Comparison of ENCODE assay signal across 1 cellular context in the genomic region with DNA sequence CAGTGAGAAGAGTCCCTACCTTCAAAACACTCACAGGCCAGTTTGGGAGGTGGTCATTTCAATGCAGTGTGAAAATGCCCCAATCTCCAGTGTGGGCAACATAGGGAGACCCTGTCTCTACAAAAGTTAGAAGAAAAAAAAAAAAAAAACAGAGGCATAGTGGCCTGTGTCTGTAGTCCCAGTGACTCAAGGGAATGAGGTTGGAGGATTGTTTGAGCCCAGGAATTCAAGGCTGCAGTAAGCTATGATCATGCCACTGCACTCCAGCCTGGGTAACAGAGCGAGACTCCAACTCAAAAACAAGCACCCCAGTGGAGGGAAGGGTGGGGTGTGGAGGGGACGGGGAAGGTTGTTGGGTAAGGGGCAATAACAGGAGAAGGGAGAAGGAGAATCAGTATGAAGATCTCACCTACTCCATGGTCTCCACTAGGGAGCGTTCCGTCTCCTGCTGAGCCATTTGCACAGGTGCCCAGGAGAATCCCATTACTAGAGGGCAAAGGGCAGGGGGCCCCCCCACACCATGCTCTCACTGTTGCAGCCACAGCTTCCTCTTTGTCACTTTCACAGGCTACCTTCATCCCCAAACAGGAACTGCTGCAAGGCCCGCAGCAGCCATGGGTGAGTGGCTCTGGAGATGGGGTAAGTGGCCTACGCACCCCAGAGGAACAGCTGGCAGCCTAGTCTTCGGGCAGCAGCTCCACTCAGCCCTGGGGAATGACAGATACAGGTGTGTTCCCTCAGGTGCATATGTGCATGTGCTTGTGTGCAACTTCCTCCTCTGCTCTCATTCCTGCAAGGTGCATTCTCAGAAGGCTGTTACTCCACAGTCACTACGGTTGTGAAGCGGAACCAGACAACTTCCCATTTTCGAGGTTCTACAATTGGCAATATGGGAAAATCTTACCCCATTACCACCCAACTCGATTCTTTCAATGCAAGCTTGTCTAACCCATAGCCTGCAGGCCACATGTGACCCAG.
TF ChIP-seq lines count a peak whose summit lies in the region.

No MANE protein-coding gene starts in this region.

TF ChIP-seq in GM12878, 131 proteins besides CTCF, POLR2A, EP300 and RAD21 (continued from another document and continues in another):
- TF ChIP-seq, protein P1, sequence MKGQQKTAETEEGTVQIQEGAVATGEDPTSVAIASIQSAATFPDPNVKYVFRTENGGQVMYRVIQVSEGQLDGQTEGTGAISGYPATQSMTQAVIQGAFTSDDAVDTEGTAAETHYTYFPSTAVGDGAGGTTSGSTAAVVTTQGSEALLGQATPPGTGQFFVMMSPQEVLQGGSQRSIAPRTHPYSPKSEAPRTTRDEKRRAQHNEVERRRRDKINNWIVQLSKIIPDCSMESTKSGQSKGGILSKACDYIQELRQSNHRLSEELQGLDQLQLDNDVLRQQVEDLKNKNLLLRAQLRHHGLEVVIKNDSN (IDR thresholded peaks at IDR 0.05; ENCODE audit: borderline replicate concordance, extremely low read length, insufficient read depth, low read depth, low read length), result no peak
- TF ChIP-seq SREBF2 (IDR thresholded peaks at IDR 0.05; ENCODE audit: low read length) (no peak), CHD2 (IDR thresholded peaks at IDR 0.05; ENCODE audit: borderline replicate concordance, low read depth, low read length) (peak; percentile 67; the same call in 1 of the 2 replicates), IRF3 (IDR thresholded peaks at IDR 0.05) (no peak), ZNF274 (IDR thresholded peaks at IDR 0.05; ENCODE audit: insufficient read depth, insufficient read length) (no peak), ZNF24 (IDR thresholded peaks at IDR 0.05) (no peak), POU2F2 (IDR thresholded peaks at IDR 0.05; ENCODE audit: borderline replicate concordance, low read depth, low read length) (peak; percentile 88; the same call in 2 of the 3 replicates), ZBTB40 (IDR thresholded peaks at IDR 0.05; ENCODE audit: borderline replicate concordance) (no peak), MAX (IDR thresholded peaks at IDR 0.05; ENCODE audit: low read depth, low read length) (peak; percentile 59), NFIC (IDR thresholded peaks at IDR 0.05; ENCODE audit: low read depth, low read length) (peak; percentile 75), MYB (IDR thresholded peaks at IDR 0.05; ENCODE audit: borderline replicate concordance, low read depth, low read length) (0 out of 2 replicates have a peak, but pooled peaks have one; percentile 60), RB1 (IDR thresholded peaks at IDR 0.05; ENCODE audit: borderline replicate concordance) (0 out of 2 replicates have a peak, but pooled peaks have one; percentile 34), KAT2A (conservative IDR thresholded peaks at IDR 0.05; ENCODE audit: control insufficient read depth, low read depth, low read length) (no peak), ATF7 (IDR thresholded peaks at IDR 0.05; ENCODE audit: low read depth) (peak; percentile 82), TAF1 (IDR thresholded peaks at IDR 0.05; ENCODE audit: borderline replicate concordance, low read depth, low read length) (no peak), RBBP5 (conservative IDR thresholded peaks at IDR 0.05) (no peak), PAX5 (IDR thresholded peaks at IDR 0.05; ENCODE audit: borderline replicate concordance, low read depth, low read length) (peak; percentile 99), TCF7 (IDR thresholded peaks at IDR 0.05; ENCODE audit: borderline replicate concordance) (no peak), REST (IDR thresholded peaks at IDR 0.05; ENCODE audit: low read depth, low read length) (no peak), LARP7 (IDR thresholded peaks at IDR 0.05) (peak; percentile 76), ESRRA (IDR thresholded peaks at IDR 0.05; ENCODE audit: low read length) (no peak), IRF4 (IDR thresholded peaks at IDR 0.05; ENCODE audit: low read depth, low read length) (peak; percentile 83), CBX5 (IDR thresholded peaks at IDR 0.05; ENCODE audit: low read depth) (no peak)
- TF ChIP-seq, protein P2, sequence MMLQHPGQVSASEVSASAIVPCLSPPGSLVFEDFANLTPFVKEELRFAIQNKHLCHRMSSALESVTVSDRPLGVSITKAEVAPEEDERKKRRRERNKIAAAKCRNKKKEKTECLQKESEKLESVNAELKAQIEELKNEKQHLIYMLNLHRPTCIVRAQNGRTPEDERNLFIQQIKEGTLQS (IDR thresholded peaks at IDR 0.05; ENCODE audit: borderline replicate concordance, extremely low read depth, low read depth, low read length), result no peak
- TF ChIP-seq, protein P3, sequence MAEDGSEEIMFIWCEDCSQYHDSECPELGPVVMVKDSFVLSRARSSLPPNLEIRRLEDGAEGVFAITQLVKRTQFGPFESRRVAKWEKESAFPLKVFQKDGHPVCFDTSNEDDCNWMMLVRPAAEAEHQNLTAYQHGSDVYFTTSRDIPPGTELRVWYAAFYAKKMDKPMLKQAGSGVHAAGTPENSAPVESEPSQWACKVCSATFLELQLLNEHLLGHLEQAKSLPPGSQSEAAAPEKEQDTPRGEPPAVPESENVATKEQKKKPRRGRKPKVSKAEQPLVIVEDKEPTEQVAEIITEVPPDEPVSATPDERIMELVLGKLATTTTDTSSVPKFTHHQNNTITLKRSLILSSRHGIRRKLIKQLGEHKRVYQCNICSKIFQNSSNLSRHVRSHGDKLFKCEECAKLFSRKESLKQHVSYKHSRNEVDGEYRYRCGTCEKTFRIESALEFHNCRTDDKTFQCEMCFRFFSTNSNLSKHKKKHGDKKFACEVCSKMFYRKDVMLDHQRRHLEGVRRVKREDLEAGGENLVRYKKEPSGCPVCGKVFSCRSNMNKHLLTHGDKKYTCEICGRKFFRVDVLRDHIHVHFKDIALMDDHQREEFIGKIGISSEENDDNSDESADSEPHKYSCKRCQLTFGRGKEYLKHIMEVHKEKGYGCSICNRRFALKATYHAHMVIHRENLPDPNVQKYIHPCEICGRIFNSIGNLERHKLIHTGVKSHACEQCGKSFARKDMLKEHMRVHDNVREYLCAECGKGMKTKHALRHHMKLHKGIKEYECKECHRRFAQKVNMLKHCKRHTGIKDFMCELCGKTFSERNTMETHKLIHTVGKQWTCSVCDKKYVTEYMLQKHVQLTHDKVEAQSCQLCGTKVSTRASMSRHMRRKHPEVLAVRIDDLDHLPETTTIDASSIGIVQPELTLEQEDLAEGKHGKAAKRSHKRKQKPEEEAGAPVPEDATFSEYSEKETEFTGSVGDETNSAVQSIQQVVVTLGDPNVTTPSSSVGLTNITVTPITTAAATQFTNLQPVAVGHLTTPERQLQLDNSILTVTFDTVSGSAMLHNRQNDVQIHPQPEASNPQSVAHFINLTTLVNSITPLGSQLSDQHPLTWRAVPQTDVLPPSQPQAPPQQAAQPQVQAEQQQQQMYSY (CRISPR knock-in tag; IDR thresholded peaks at IDR 0.05), result no peak
- TF ChIP-seq, protein P4, sequence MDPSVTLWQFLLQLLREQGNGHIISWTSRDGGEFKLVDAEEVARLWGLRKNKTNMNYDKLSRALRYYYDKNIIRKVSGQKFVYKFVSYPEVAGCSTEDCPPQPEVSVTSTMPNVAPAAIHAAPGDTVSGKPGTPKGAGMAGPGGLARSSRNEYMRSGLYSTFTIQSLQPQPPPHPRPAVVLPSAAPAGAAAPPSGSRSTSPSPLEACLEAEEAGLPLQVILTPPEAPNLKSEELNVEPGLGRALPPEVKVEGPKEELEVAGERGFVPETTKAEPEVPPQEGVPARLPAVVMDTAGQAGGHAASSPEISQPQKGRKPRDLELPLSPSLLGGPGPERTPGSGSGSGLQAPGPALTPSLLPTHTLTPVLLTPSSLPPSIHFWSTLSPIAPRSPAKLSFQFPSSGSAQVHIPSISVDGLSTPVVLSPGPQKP (IDR thresholded peaks at IDR 0.05; ENCODE audit: low read depth, low read length), result no peak
- TF ChIP-seq, protein P5, sequence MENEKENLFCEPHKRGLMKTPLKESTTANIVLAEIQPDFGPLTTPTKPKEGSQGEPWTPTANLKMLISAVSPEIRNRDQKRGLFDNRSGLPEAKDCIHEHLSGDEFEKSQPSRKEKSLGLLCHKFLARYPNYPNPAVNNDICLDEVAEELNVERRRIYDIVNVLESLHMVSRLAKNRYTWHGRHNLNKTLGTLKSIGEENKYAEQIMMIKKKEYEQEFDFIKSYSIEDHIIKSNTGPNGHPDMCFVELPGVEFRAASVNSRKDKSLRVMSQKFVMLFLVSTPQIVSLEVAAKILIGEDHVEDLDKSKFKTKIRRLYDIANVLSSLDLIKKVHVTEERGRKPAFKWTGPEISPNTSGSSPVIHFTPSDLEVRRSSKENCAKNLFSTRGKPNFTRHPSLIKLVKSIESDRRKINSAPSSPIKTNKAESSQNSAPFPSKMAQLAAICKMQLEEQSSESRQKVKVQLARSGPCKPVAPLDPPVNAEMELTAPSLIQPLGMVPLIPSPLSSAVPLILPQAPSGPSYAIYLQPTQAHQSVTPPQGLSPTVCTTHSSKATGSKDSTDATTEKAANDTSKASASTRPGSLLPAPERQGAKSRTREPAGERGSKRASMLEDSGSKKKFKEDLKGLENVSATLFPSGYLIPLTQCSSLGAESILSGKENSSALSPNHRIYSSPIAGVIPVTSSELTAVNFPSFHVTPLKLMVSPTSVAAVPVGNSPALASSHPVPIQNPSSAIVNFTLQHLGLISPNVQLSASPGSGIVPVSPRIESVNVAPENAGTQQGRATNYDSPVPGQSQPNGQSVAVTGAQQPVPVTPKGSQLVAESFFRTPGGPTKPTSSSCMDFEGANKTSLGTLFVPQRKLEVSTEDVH (IDR thresholded peaks at IDR 0.05; ENCODE audit: low read depth, partially characterized antibody), result no peak
